ENCODE assay signal across 8 cellular contexts in genomic region chr19:38142176-38143035, GRCh38.
DNase-seq lines count a peak whose midpoint lies in the region; ATAC-seq, FAIRE-seq and TF ChIP-seq lines count a peak whose summit lies in the region.

No MANE protein-coding gene starts in this region.

- peak; percentile 41 for DNase-seq in activated CD4-positive, CD25-positive, alpha-beta regulatory T cell treated with anti-CD3 and anti-CD28 coated beads, Interleukin-2, amount 50 U/mL, for 72 hours
- DNase-seq in activated CD4-positive, CD25-positive, alpha-beta regulatory T cell (lab: John Stamatoyannopoulos, UW), result no peak
- DNase-seq in NCI-H2171 treated with DMSO at 0.1 percent for 48 hours (lab: John Stamatoyannopoulos, UW) (peak; percentile 42), H1 (ENCODE audit: low read depth in 1 of 2, low spot score in 2 of 2) (peak; percentile 41 to 85), mesenchymal stem cell (peak; percentile 62)
- DNase-seq in activated CD4-positive, alpha-beta T cell treated with anti-CD3 and anti-CD28 coated beads, Interleukin-2, amount 10 ng/mL, durations not matched to agents 24 days and 14 days, result peak; percentile 77
- peak; percentile 16 for DNase-seq in stimulated activated naive CD4-positive, alpha-beta T cell treated with Interleukin-2 at 50 U/mL for 16 hours (lab: John Stamatoyannopoulos, UW)

- H2BK20ac ChIP-seq in H1 (ENCODE audit: low read length), result no peak overlapping the region

- H3K27me3 ChIP-seq in H1 (replicated peaks in 1 of 4; ENCODE audit: control insufficient read depth in 3 of 4, extremely low read depth in 1 of 4, insufficient read depth in 3 of 4, low read length in 3 of 4) (no peaks in the 10 kb centered on the region), mesenchymal stem cell (ENCODE audit: control insufficient read depth in 1 of 2, insufficient read depth in 1 of 2, low read length in 2 of 2) (no peaks in the 10 kb centered on the region)

- H2BK15ac ChIP-seq in H1 (ENCODE audit: low read length), result no peak overlapping the region
- H2BK15ac ChIP-seq in mesenchymal stem cell (ENCODE audit: low read depth, poor library complexity, severe bottlenecking), result no peak overlapping the region

- no peaks in the 10 kb centered on the region for H3K23me2 ChIP-seq in H1 (ENCODE audit: low read depth, low read length)

- no peak overlapping the region for H2BK120ac ChIP-seq in H1 (replicated peaks; ENCODE audit: low read depth, low read length)
- no peak overlapping the region for H2BK120ac ChIP-seq in mesenchymal stem cell (ENCODE audit: low read depth, low read length)

- no peaks in the 10 kb centered on the region for H3K9me3 Mint-ChIP-seq in activated CD4-positive, alpha-beta T cell treated with anti-CD3 and anti-CD28 coated beads, Interleukin-2, amount 10 ng/mL, durations not matched to agents 24 days and 14 days

- no peak overlapping the region for H4K91ac ChIP-seq in H1 (replicated peaks; ENCODE audit: insufficient read length, low read length)
- H4K91ac ChIP-seq in mesenchymal stem cell (ENCODE audit: low read length), result no peak overlapping the region

- no peaks in the 10 kb centered on the region; a peak in 1 of 7 replicates for H3K4me1 ChIP-seq in H1 (replicated peaks in 1 of 4; ENCODE audit: control insufficient read depth in 3 of 4, insufficient read depth in 4 of 4, low read length in 3 of 4)
- H3K4me1 ChIP-seq in mesenchymal stem cell (ENCODE audit: control insufficient read depth, insufficient read depth, low read depth, low read length), result no peaks in the 10 kb centered on the region

- no peak for TF ChIP-seq POLR2A in H1 (IDR thresholded peaks at IDR 0.05; ENCODE audit: control extremely low read depth in 1 of 2, low read depth in 2 of 2, low read length in 2 of 2)

- H3K9me3 ChIP-seq in H1 (ENCODE audit: insufficient read depth in 2 of 2, low read depth in 1 of 2, low read length in 1 of 2) (no peaks in the 10 kb centered on the region), mesenchymal stem cell (ENCODE audit: control insufficient read depth, low read length) (no peaks in the 10 kb centered on the region)

- no peaks in the 10 kb centered on the region for H3K27me3 Mint-ChIP-seq in activated CD4-positive, alpha-beta T cell treated with anti-CD3 and anti-CD28 coated beads, Interleukin-2, amount 10 ng/mL, durations not matched to agents 24 days and 14 days

- H3K9ac ChIP-seq in H1 (replicated peaks in 1 of 4; ENCODE audit: extremely low read depth in 1 of 4, low read depth in 3 of 4, low read length in 3 of 4) (no peak overlapping the region), mesenchymal stem cell (ENCODE audit: low read length) (no peak overlapping the region)

- peaks cover 0 to 4% (median 2%) of the 10 kb centered on the region in 4 experiments; a peak in 2 of 8 replicates for H3K36me3 ChIP-seq in H1 (ENCODE audit: control insufficient read depth in 2 of 4, insufficient read depth in 4 of 4, low read length in 3 of 4)
- peaks cover 41 to 68% of the 10 kb centered on the region in 2 experiments for H3K36me3 ChIP-seq in mesenchymal stem cell (ENCODE audit: control insufficient read depth in 1 of 2, insufficient read depth in 2 of 2, low read depth in 1 of 2, low read length in 2 of 2)

- H4K5ac ChIP-seq in H1 (ENCODE audit: insufficient read length, low read depth, low read length), result no peak overlapping the region

- TF ChIP-seq CTCF in H1 (IDR thresholded peaks at IDR 0.05; ENCODE audit: control extremely low read depth in 1 of 3, insufficient read depth in 1 of 3, low read depth in 1 of 3, low read length in 3 of 3), result peak; percentile 88 to 95 (median 92)

- H3K14ac ChIP-seq in H1 (ENCODE audit: insufficient read length) (no peak overlapping the region), mesenchymal stem cell (ENCODE audit: low read length in 2 of 2) (no peak overlapping the region)

- H3K4me3 Mint-ChIP-seq in activated CD4-positive, alpha-beta T cell treated with anti-CD3 and anti-CD28 coated beads, Interleukin-2, amount 10 ng/mL, durations not matched to agents 24 days and 14 days, result no peak overlapping the region

- CTCF ChIA-PET in H1 (lab: Charles Lee; ENCODE audit: partially characterized antibody), result interaction anchor here (0.5 to 10.6 kb wide), 62 partner anchors 9 to 1420 kb away, joined by 3 to 95 read pairs (median 4); partner anchors contain the start of genes PPP1R14A, SIPA1L3 and WDR87

- no peaks in the 10 kb centered on the region for H3K79me2 ChIP-seq in H1 (ENCODE audit: control insufficient read depth in 1 of 2, insufficient read depth in 2 of 2, low read length in 2 of 2)

- no peak for TF ChIP-seq EP300 in H1 (IDR thresholded peaks at IDR 0.05; ENCODE audit: borderline replicate concordance in 1 of 2, low read depth in 2 of 2, low read length in 2 of 2)

- H2BK5ac ChIP-seq in H1 (ENCODE audit: low read depth, low read length) (no peak overlapping the region), mesenchymal stem cell (ENCODE audit: low read depth, low read length, poor library complexity, severe bottlenecking) (no peak overlapping the region)

- TF ChIP-seq RAD21 in H1 (IDR thresholded peaks at IDR 0.05 in 1 of 2, conservative IDR thresholded peaks at IDR 0.05 in 1 of 2; ENCODE audit: low read depth in 2 of 2, low read length in 2 of 2), result peak; percentile 89 to 94

- FAIRE-seq in H1 (lab: Jason Lieb, UNC), result peak; percentile 50

- peaks cover 3% of the 10 kb centered on the region for H3K36me3 Mint-ChIP-seq in activated CD4-positive, alpha-beta T cell treated with anti-CD3 and anti-CD28 coated beads, Interleukin-2, amount 10 ng/mL, durations not matched to agents 24 days and 14 days (ENCODE audit: low read depth)

- POLR2A ChIA-PET in H1 (lab: Charles Lee; ENCODE audit: partially characterized antibody), result interaction anchor here (1.0 to 1.4 kb wide), 4 partner anchors 9 to 68 kb away, joined by 3 to 5 read pairs (median 3); no protein-coding TSS in a partner anchor

- H3K4me1 Mint-ChIP-seq in activated CD4-positive, alpha-beta T cell treated with anti-CD3 and anti-CD28 coated beads, Interleukin-2, amount 10 ng/mL, durations not matched to agents 24 days and 14 days, result peaks cover 6% of the 10 kb centered on the region

- no peak overlapping the region for H2AFZ ChIP-seq in H1 (ENCODE audit: low read length)
- no peak overlapping the region for H2AFZ ChIP-seq in mesenchymal stem cell (ENCODE audit: low read depth, low read length)

- H2BK12ac ChIP-seq in H1 (ENCODE audit: low read depth, low read length) (0 out of 2 replicates have a peak overlapping the region, but pooled peaks have one; percentile 39), mesenchymal stem cell (ENCODE audit: low read length in 2 of 2) (no peak overlapping the region)

- no peak for ATAC-seq in HG02981 (IDR thresholded peaks at IDR 0.05; ENCODE audit: unreplicated experiment)

- H3K18ac ChIP-seq in H1 (ENCODE audit: extremely low read depth, low read length), result no peak overlapping the region; the same call in 1 of the 2 replicates
- no peak overlapping the region for H3K18ac ChIP-seq in mesenchymal stem cell (ENCODE audit: low read depth in 1 of 2, low read length in 2 of 2)

- 60% methylated on average over 16 of the region's 17 CpGs; no CpG with 5 or more reads in 1 of the 2 experiments for WGBS in H1 (ENCODE audit: extremely low coverage in 1 of 2, insufficient coverage in 1 of 2, insufficient read length in 1 of 2, insufficient replicate concordance in 2 of 2, low coverage in 1 of 2, low lambda C conversion rate in 2 of 2, missing lambda C conversion rate in 1 of 2), 2 experiments
- WGBS in mesenchymal stem cell, result 55% methylated on average over 17 of the region's 17 CpGs

- no peak overlapping the region for H2AK5ac ChIP-seq in H1 (ENCODE audit: low read depth, low read length)
- H2AK5ac ChIP-seq in mesenchymal stem cell (ENCODE audit: low read length, severe bottlenecking), result no peak overlapping the region

- H3K27ac Mint-ChIP-seq in activated CD4-positive, alpha-beta T cell treated with anti-CD3 and anti-CD28 coated beads, Interleukin-2, amount 10 ng/mL, durations not matched to agents 24 days and 14 days, result no peak overlapping the region

- H3K4me2 ChIP-seq in H1 (ENCODE audit: insufficient read depth in 1 of 2, low read depth in 2 of 2, low read length in 2 of 2) (no peak overlapping the region), mesenchymal stem cell (ENCODE audit: low read length, poor library complexity, severe bottlenecking) (no peak overlapping the region)

- no peak overlapping the region for H3K27ac ChIP-seq in H1 (ENCODE audit: low read depth, low read length)
- H3K27ac ChIP-seq in mesenchymal stem cell (ENCODE audit: low read length, poor library complexity, severe bottlenecking), result no peak overlapping the region

- H3K4me3 ChIP-seq in H1 (ENCODE audit: extremely low read depth in 1 of 4, insufficient read depth in 2 of 4, low read depth in 3 of 4, low read length in 4 of 4) (no peak overlapping the region), mesenchymal stem cell (ENCODE audit: insufficient read depth in 1 of 2, low read depth in 1 of 2, low read length in 2 of 2) (no peak overlapping the region)

- no peak overlapping the region for H4K8ac ChIP-seq in H1 (ENCODE audit: extremely low read depth, insufficient read depth, low read length)
- H4K8ac ChIP-seq in mesenchymal stem cell (ENCODE audit: low read length), result no peak overlapping the region

- H3K4ac ChIP-seq in H1 (replicated peaks; ENCODE audit: insufficient read length, low read depth, low read length) (no peak overlapping the region), mesenchymal stem cell (ENCODE audit: low read depth in 1 of 2, low read length in 2 of 2) (no peak overlapping the region)

- no peak overlapping the region for H3K56ac ChIP-seq in H1 (replicated peaks; ENCODE audit: insufficient read length, low read depth, low read length)

- H3K79me1 ChIP-seq in H1 (ENCODE audit: low read depth, low read length) (no peaks in the 10 kb centered on the region), mesenchymal stem cell (replicated peaks; ENCODE audit: low read length, poor library complexity, severe bottlenecking) (peaks cover 38% of the 10 kb centered on the region)

- no peak overlapping the region for H3K23ac ChIP-seq in H1 (ENCODE audit: insufficient read length)
- no peak overlapping the region for H3K23ac ChIP-seq in mesenchymal stem cell (ENCODE audit: low read length in 2 of 2)

- peaks cover 0 to 4% of the 10 kb centered on the region in 2 experiments for H4K20me1 ChIP-seq in H1 (replicated peaks in 1 of 2; ENCODE audit: control insufficient read depth in 1 of 2, insufficient read depth in 2 of 2, low read length in 2 of 2)

- intact Hi-C loops in activated CD4-positive, alpha-beta T cell treated with anti-CD3 and anti-CD28 coated beads, Interleukin-2, amount 10 ng/mL, durations not matched to agents 24 days and 14 days (cut with micrococcal nuclease), result loop anchor here (5.0 to 10.0 kb wide), 2 partner anchors 82 to 235 kb away; partner anchors contain the start of genes DPF1, SIPA1L3 and WDR87

TF ChIP-seq in H1, 55 proteins besides CTCF, POLR2A, EP300 and RAD21 (continues in another document):
- TF ChIP-seq GABPA (IDR thresholded peaks at IDR 0.05; ENCODE audit: borderline replicate concordance, insufficient read depth, low read length), result peak; percentile 30; the same call in 1 of the 2 replicates
- no peak for TF ChIP-seq GTF2F1 (IDR thresholded peaks at IDR 0.05; ENCODE audit: borderline replicate concordance, low read depth, low read length)
- no peak for TF ChIP-seq MAFK (IDR thresholded peaks at IDR 0.05; ENCODE audit: low read depth, low read length)
- peak; percentile 49; the same call in 1 of the 2 replicates for TF ChIP-seq EGR1 (IDR thresholded peaks at IDR 0.05; ENCODE audit: borderline replicate concordance, low read depth, low read length)

Comparison
In these comparisons a context has a peak if more than half of its experiments do, and no peak if none do; other contexts are left out.
1. DNase-seq: peak in activated CD4-positive, CD25-positive, alpha-beta regulatory T cell treated with anti-CD3 and anti-CD28 coated beads, Interleukin-2, amount 50 U/mL, for 72 hours (single experiment), NCI-H2171 treated with DMSO at 0.1 percent for 48 hours (single experiment), activated CD4-positive, alpha-beta T cell treated with anti-CD3 and anti-CD28 coated beads, Interleukin-2, amount 10 ng/mL, durations not matched to agents 24 days and 14 days (single experiment), H1 (2 of 2), mesenchymal stem cell (single experiment) and stimulated activated naive CD4-positive, alpha-beta T cell treated with Interleukin-2 at 50 U/mL for 16 hours (single experiment); none in activated CD4-positive, CD25-positive, alpha-beta regulatory T cell (0 of 4).